ENCODE assay signal across 27 cellular contexts in the genomic region with DNA sequence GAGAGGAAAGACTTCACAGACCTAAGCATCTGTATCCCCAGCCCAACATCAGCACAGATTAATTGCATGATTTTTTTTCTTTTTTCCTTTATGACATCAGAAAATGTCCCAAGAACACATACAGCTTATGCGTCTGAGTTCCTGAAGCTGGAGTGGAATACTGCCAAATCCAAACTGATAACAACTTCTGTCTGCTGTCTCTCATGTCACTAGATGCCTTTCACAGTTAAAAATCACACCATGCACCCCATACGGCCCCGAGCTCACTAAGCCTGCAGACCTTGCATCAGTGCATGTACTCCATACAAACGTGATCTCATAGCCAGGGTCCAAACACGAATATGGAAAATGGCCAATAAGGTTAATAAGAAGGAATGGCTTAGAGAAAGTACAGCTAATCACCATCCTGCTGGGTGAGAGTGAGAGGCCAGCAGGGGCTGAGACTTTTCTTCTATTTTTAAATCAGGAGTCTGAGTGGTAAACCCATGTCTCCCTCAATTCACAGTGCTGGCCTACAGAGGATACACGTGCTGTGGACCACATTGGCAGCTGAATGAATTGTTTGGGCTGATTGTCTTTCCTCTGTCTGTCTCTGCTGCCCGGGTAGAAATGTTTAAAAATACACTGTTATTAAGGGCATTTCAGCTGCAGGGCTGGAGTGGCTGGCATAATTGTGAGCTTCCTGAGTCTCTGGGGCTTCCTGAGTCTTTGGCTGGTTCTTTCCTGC.
DNase-seq lines count a peak whose midpoint lies in the region; ATAC-seq and TF ChIP-seq lines count a peak whose summit lies in the region.
"Had no signal": no experiment of that assay in that cellular context is flagged by ENCODE, and none has a peak within 500 bp of the region (broad histone marks: within the 10 kb centered on the region; RNA-seq: fewer than 3 reads in every experiment).

No MANE protein-coding gene starts in this region.

- DNase-seq in NCI-H2227 treated with DMSO at 0.1 percent for 48 hours (lab: John Stamatoyannopoulos, UW), result peak; percentile 56
- DNase-seq in G401 (ENCODE audit: low spot score), result no peak
- no peak for DNase-seq in NCI-H2107 (lab: John Stamatoyannopoulos, UW)
- DNase-seq in posterior cingulate gyrus, result no peak
- DNase-seq: ACHN; CD4-positive, CD25-positive, alpha-beta regulatory T cell; DMS153; DND-41; H9; Karpas-422; NCI-H1092; NCI-H1436; NCI-H187; NCI-H2081 treated with DMSO at 0.1 percent for 48 hours; NCI-H2171 treated with DMSO at 0.1 percent for 48 hours; NCI-H446; NCI-H526; NCI-H82; SHP77; SW 1271 had no signal

- no peak overlapping the region for H3K4me3 ChIP-seq in mesodermal cell (ENCODE audit: extremely low read depth, insufficient read depth, low read length, poor library complexity, severe bottlenecking)
- H3K4me3 ChIP-seq: GM23338 had no signal

- 81 to 87% methylated on average over 3 to 4 of the region's 7 CpGs for WGBS in mesodermal cell (ENCODE audit: insufficient coverage in 2 of 2), 2 experiments

- peak overlapping the region; percentile 8 for H3K27ac ChIP-seq in mesodermal cell (ENCODE audit: low read depth, low read length, severe bottlenecking)
- H3K27ac ChIP-seq: RWPE1 had no signal

- in situ Hi-C loops in G401 (cut with HindIII; ENCODE audit: low sequenced_read_pairs), result no loop called here

- no peaks in the 10 kb centered on the region for H3K36me3 ChIP-seq in mesodermal cell (ENCODE audit: control insufficient read depth, insufficient read depth, low read length)

- peak; percentile 31; the same call in 1 of the 3 replicates for ATAC-seq in SK-N-SH treated with all-trans-retinoic acid at 6 μM for 48 hours
- ATAC-seq in GM21423 (IDR thresholded peaks at IDR 0.05; ENCODE audit: unreplicated experiment), result no peak
- ATAC-seq: GM23338, HepG2, Panc1 had no signal

- H3K9me3 ChIP-seq in mesodermal cell (ENCODE audit: control insufficient read depth, low read length), result no peaks in the 10 kb centered on the region

- no peaks in the 10 kb centered on the region for H3K4me1 ChIP-seq in mesodermal cell (ENCODE audit: control insufficient read depth, insufficient read depth, low read length, poor library complexity, severe bottlenecking)

- intact Hi-C loops in posterior cingulate gyrus (cut with DNase I), result no loop called here

TF ChIP-seq in SK-N-SH treated with all-trans-retinoic acid at 6 μM for 48 hours, 23 proteins besides CTCF, POLR2A, EP300 and RAD21:
- no peak for TF ChIP-seq RARB (CRISPR knock-in tag; IDR thresholded peaks at IDR 0.05)
- TF ChIP-seq, protein P1, sequence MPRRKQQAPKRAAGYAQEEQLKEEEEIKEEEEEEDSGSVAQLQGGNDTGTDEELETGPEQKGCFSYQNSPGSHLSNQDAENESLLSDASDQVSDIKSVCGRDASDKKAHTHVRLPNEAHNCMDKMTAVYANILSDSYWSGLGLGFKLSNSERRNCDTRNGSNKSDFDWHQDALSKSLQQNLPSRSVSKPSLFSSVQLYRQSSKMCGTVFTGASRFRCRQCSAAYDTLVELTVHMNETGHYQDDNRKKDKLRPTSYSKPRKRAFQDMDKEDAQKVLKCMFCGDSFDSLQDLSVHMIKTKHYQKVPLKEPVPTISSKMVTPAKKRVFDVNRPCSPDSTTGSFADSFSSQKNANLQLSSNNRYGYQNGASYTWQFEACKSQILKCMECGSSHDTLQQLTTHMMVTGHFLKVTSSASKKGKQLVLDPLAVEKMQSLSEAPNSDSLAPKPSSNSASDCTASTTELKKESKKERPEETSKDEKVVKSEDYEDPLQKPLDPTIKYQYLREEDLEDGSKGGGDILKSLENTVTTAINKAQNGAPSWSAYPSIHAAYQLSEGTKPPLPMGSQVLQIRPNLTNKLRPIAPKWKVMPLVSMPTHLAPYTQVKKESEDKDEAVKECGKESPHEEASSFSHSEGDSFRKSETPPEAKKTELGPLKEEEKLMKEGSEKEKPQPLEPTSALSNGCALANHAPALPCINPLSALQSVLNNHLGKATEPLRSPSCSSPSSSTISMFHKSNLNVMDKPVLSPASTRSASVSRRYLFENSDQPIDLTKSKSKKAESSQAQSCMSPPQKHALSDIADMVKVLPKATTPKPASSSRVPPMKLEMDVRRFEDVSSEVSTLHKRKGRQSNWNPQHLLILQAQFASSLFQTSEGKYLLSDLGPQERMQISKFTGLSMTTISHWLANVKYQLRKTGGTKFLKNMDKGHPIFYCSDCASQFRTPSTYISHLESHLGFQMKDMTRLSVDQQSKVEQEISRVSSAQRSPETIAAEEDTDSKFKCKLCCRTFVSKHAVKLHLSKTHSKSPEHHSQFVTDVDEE (CRISPR knock-in tag; IDR thresholded peaks at IDR 0.05), result 0 out of 2 replicates have a peak, but pooled peaks have one; percentile 55
